In genomic region chr15:88348579-88349255, GRCh38 we compare ENCODE assay signal across 16 cellular contexts.
DNase-seq lines count a peak whose midpoint lies in the region; ATAC-seq and TF ChIP-seq lines count a peak whose summit lies in the region.
"Had no signal": no experiment of that assay in that cellular context is flagged by ENCODE, and none has a peak within 500 bp of the region (broad histone marks: within the 10 kb centered on the region; RNA-seq: fewer than 3 reads in every experiment).

No MANE protein-coding gene starts in this region.

- H3K36me3 ChIP-seq in RWPE2 (ENCODE audit: low read depth) (no peaks in the 10 kb centered on the region), MG63 (no peaks in the 10 kb centered on the region)

- peaks cover 18% of the 10 kb centered on the region for H3K27me3 ChIP-seq in RWPE2 (ENCODE audit: insufficient read depth, poor library complexity, severe bottlenecking)
- no peaks in the 10 kb centered on the region; the same call in 1 of the 2 replicates for H3K27me3 ChIP-seq in MG63

- H3K27ac Mint-ChIP-seq in activated naive CD4-positive, alpha-beta T cell treated with anti-CD3 and anti-CD28 coated beads, Interleukin-2, amount 50 U/mL, for 72 hours, result no peak overlapping the region
- H3K27ac Mint-ChIP-seq: CD14-positive monocyte; CD4-positive, alpha-beta memory T cell; H9; IgD-negative memory B cell had no signal

- TF ChIP-seq CTCF in RWPE2 (IDR thresholded peaks at IDR 0.05; ENCODE audit: poor library complexity, severe bottlenecking), result no peak

- H3K9me3 ChIP-seq in RWPE2 (ENCODE audit: severe bottlenecking), result peaks cover 3% of the 10 kb centered on the region
- peaks cover 10% of the 10 kb centered on the region for H3K9me3 ChIP-seq in MG63

- ATAC-seq in activated naive CD4-positive, alpha-beta T cell treated with anti-CD3 and anti-CD28 coated beads, Interleukin-2, amount 50 U/mL, for 72 hours, result peak; percentile 69 to 93
- 0 out of 3 replicates have a peak, but pooled peaks have one; percentile 22 for ATAC-seq in RWPE2 (ENCODE audit: low read depth)
- no peak for ATAC-seq in HG03342 (IDR thresholded peaks at IDR 0.05; ENCODE audit: unreplicated experiment)
- no peak for ATAC-seq in GM21528 (IDR thresholded peaks at IDR 0.05; ENCODE audit: low FRiP score, unreplicated experiment)
- ATAC-seq: HepG2 had no signal

- no peaks in the 10 kb centered on the region for H3K4me1 ChIP-seq in RWPE2 (ENCODE audit: insufficient read depth, poor library complexity, severe bottlenecking)

- H3K36me3 Mint-ChIP-seq in activated naive CD4-positive, alpha-beta T cell treated with anti-CD3 and anti-CD28 coated beads, Interleukin-2, amount 50 U/mL, for 72 hours, result peaks cover 10 to 14% of the 10 kb centered on the region in 2 donors
- H3K36me3 Mint-ChIP-seq: CD14-positive monocyte; CD4-positive, alpha-beta memory T cell had no signal

- no peak for DNase-seq in activated naive CD4-positive, alpha-beta T cell treated with anti-CD3 and anti-CD28 coated beads, Interleukin-2, amount 50 U/mL, for 72 hours (ENCODE audit: low spot score in 2 of 2)
- DNase-seq in activated naive CD4-positive, alpha-beta T cell treated with Interleukin-2 at 50 U/mL for 16 hours, result no peak
- peak; percentile 40 for DNase-seq in Jurkat, Clone E6-1 (ENCODE audit: low read depth, low spot score)
- DNase-seq in RWPE2 (ENCODE audit: low spot score) (no peak), MG63 (no peak)
- DNase-seq: AML-193; CD4-positive, alpha-beta memory T cell; DMS153; DMS79; GF-D8; H9 had no signal

- H3K4me3 ChIP-seq in Jurkat, Clone E6-1 (ENCODE audit: low read length), result no peak overlapping the region
- no peak overlapping the region for H3K4me3 ChIP-seq in RWPE2 (ENCODE audit: severe bottlenecking)
- H3K4me3 ChIP-seq in MG63, result no peak overlapping the region

- H3K9me3 Mint-ChIP-seq in activated naive CD4-positive, alpha-beta T cell treated with anti-CD3 and anti-CD28 coated beads, Interleukin-2, amount 50 U/mL, for 72 hours, result peaks cover 10 to 18% of the 10 kb centered on the region in 2 donors

- no peak overlapping the region for H3K27ac ChIP-seq in RWPE2 (ENCODE audit: poor library complexity, severe bottlenecking)

Comparison
In these comparisons a context has a peak if more than half of its experiments do, and no peak if none do; other contexts are left out.
1. ATAC-seq: peak in activated naive CD4-positive, alpha-beta T cell treated with anti-CD3 and anti-CD28 coated beads, Interleukin-2, amount 50 U/mL, for 72 hours (2 of 2) and RWPE2 (single experiment); none in HG03342 (single experiment) and GM21528 (single experiment).